In genomic region chr10:62761115-62761514, GRCh38 we compare ENCODE assay signal across 1 cellular context.
A peak's percentile ranks its signal among the peaks of the same experiment; 100 is the strongest.
TF ChIP-seq lines count a peak whose summit lies in the region.

No MANE protein-coding gene starts in this region.

TF ChIP-seq in IMR-90, 13 proteins besides CTCF, POLR2A, EP300 and RAD21 (continued from another document):
- TF ChIP-seq, protein P1, sequence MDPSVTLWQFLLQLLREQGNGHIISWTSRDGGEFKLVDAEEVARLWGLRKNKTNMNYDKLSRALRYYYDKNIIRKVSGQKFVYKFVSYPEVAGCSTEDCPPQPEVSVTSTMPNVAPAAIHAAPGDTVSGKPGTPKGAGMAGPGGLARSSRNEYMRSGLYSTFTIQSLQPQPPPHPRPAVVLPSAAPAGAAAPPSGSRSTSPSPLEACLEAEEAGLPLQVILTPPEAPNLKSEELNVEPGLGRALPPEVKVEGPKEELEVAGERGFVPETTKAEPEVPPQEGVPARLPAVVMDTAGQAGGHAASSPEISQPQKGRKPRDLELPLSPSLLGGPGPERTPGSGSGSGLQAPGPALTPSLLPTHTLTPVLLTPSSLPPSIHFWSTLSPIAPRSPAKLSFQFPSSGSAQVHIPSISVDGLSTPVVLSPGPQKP (IDR thresholded peaks at IDR 0.05; ENCODE audit: borderline replicate concordance, low read depth, low read length) = no peak
- no peak for TF ChIP-seq CHD1 (IDR thresholded peaks at IDR 0.05; ENCODE audit: low read depth, low read length)
- no peak for TF ChIP-seq SMC3 (IDR thresholded peaks at IDR 0.05; ENCODE audit: low read depth, low read length)
- peak; percentile 99 for TF ChIP-seq MAFK (IDR thresholded peaks at IDR 0.05; ENCODE audit: low read depth, low read length)
- TF ChIP-seq FOS (IDR thresholded peaks at IDR 0.05; ENCODE audit: low read depth, low read length) = no peak
- no peak for TF ChIP-seq CEBPB (IDR thresholded peaks at IDR 0.05; ENCODE audit: low read depth, low read length)
- TF ChIP-seq RFX5 (IDR thresholded peaks at IDR 0.05; ENCODE audit: low read depth, low read length) = no peak
